Comparison of ENCODE assay signal across 26 cellular contexts in the genomic region with DNA sequence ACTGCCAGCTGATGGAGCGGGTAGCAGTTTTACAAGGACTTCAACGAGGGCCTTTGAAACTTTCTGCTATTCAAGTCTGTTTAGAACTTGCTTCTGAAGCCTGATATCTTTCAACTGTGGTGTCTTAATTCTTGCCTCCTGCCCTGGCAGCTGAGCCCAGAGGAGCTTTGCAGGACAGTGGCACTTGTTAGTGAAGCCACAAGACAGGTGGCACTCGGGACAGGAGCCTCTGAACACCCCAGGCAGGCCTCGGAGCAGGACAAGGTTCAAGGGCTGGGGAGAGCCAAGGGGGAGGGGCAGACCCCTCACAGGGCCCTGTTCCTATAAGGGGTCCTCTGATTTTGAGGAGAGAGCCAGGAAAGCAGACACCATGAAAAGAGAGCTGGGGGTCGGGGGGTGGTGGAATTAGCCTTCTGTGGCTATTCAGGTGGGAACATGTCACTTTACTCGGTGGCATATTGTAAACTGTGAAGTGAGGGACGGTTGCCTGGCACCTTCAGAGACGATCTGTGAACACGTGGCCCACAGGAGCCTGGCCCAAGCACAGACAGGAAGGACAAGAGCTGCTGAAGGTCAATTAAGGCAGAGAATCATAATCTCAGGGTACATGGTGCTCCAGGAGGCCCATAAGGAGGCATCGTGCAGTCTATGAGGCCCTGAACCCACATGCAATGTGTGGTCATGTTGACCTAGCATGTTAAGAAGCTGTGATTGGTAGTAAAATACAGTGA. TPM values are rescaled to one million over a fixed set of nuclear protein-coding genes. Genes with fewer than 3 reads are reported as not detected.
"Had no signal": no experiment of that assay in that cellular context is flagged by ENCODE, and none has a peak within 500 bp of the region (broad histone marks: within the 10 kb centered on the region; RNA-seq: fewer than 3 reads in every experiment).

No MANE protein-coding gene starts in this region.

- H3K4me3 Mint-ChIP-seq: activated CD4-positive, alpha-beta memory T cell treated with anti-CD3 and anti-CD28 coated beads, Interleukin-2, amount 10 ng/mL, durations not matched to agents 7 days and 5 days; activated CD4-positive, alpha-beta T cell treated with anti-CD3 and anti-CD28 coated beads, Interleukin-2, amount 10 ng/mL, durations not matched to agents 7 days and 5 days; activated T-cell treated with anti-CD3 and anti-CD28 coated beads, Interleukin-2, amount 50 U/mL, for 24 hours; central memory CD8-positive, alpha-beta T cell; dendritic cell treated with granulocyte-macrophage colony-stimulating factor and Interleukin-4, amounts not matched to agents 40 ng/mL and 50 ng/mL, for 4 days; endodermal cell; naive B cell; stimulated activated memory B cell treated with anti-CD40 and anti-IgM and Interleukin-4, amounts not matched to agents 10 μg/mL and 1 μg/mL and 100 μg/mL, for 72 hours; stimulated activated naive CD8-positive, alpha-beta T cell treated with anti-CD3 and anti-CD28 coated beads, Interleukin-15, amount 100 ng/mL, for 72 hours; WTC11 had no signal

- H3K36me3 ChIP-seq: breast epithelium, heart right ventricle, tibial artery, upper lobe of right lung had no signal

- H3K4me1 ChIP-seq: breast epithelium, upper lobe of right lung had no signal

- H3K27ac Mint-ChIP-seq: activated CD4-positive, alpha-beta memory T cell treated with anti-CD3 and anti-CD28 coated beads, Interleukin-2, amount 10 ng/mL, durations not matched to agents 7 days and 5 days; activated CD4-positive, alpha-beta T cell treated with anti-CD3 and anti-CD28 coated beads, Interleukin-2, amount 10 ng/mL, durations not matched to agents 7 days and 5 days; activated T-cell treated with anti-CD3 and anti-CD28 coated beads, Interleukin-2, amount 50 U/mL, for 24 hours; dendritic cell treated with granulocyte-macrophage colony-stimulating factor and Interleukin-4, amounts not matched to agents 40 ng/mL and 50 ng/mL, for 4 days; endodermal cell; naive B cell; stimulated activated memory B cell treated with anti-CD40 and anti-IgM and Interleukin-4, amounts not matched to agents 10 μg/mL and 1 μg/mL and 100 μg/mL, for 72 hours; WTC11 had no signal

- H3K9me3 ChIP-seq: breast epithelium, tibial artery, upper lobe of right lung had no signal

- H3K36me3 Mint-ChIP-seq: stimulated activated memory B cell treated with anti-CD40 and anti-IgM and Interleukin-4, amounts not matched to agents 10 μg/mL and 1 μg/mL and 100 μg/mL, for 72 hours; WTC11 had no signal

- DNase-seq: activated CD4-positive, alpha-beta memory T cell treated with anti-CD3 and anti-CD28 coated beads, Interleukin-2, amount 10 ng/mL, durations not matched to agents 7 days and 5 days; activated CD4-positive, alpha-beta T cell treated with anti-CD3 and anti-CD28 coated beads for 1 hour; activated CD4-positive, alpha-beta T cell treated with anti-CD3 and anti-CD28 coated beads, Interleukin-2, amount 10 ng/mL, durations not matched to agents 7 days and 5 days; activated CD8-positive, alpha-beta memory T cell treated with anti-CD3 and anti-CD28 coated beads, Interleukin-2, amount 50 U/mL, for 48 hours; activated gamma-delta T cell; activated naive CD4-positive, alpha-beta T cell treated with anti-CD3 and anti-CD28 coated beads, Interleukin-2, amount 50 U/mL, for 16 hours; activated T-cell treated with anti-CD3 and anti-CD28 coated beads, Interleukin-2, amount 50 U/mL, for 24 hours; amniotic stem cell; endodermal cell; foreskin fibroblast; heart right ventricle; kidney glomerular epithelial cell; mammary epithelial cell; naive B cell; stimulated activated CD4-positive, alpha-beta T cell treated with anti-CD3 and anti-CD28 coated beads, Interleukin-12 subunit alpha, Interleukin-12 subunit beta, amount 100 ng/mL, for 4 hours; stimulated activated CD4-positive, alpha-beta T cell treated with anti-CD3 and anti-CD28 coated beads, Interleukin-4, amount 100 ng/mL, for 24 hours; stimulated activated naive CD8-positive, alpha-beta T cell treated with anti-CD3 and anti-CD28 coated beads, Interleukin-15, amount 100 ng/mL, for 72 hours; T-helper 2 cell; tibial artery; upper lobe of right lung had no signal

- H3K27ac ChIP-seq: tibial artery, upper lobe of right lung had no signal

- H3K4me3 ChIP-seq: breast epithelium, heart right ventricle, tibial artery, upper lobe of right lung had no signal

- ATAC-seq: esophagus mucosa; stimulated activated memory B cell treated with anti-CD40 and anti-IgM and Interleukin-4, amounts not matched to agents 10 μg/mL and 1 μg/mL and 100 μg/mL, for 72 hours; stimulated activated naive CD8-positive, alpha-beta T cell treated with anti-CD3 and anti-CD28 coated beads, Interleukin-15, amount 100 ng/mL, for 72 hours; upper lobe of right lung; WTC11 had no signal

- H3K9me3 Mint-ChIP-seq: dendritic cell treated with granulocyte-macrophage colony-stimulating factor and Interleukin-4, amounts not matched to agents 40 ng/mL and 50 ng/mL, for 4 days; endodermal cell; WTC11 had no signal

- H3K4me1 Mint-ChIP-seq: activated CD4-positive, alpha-beta memory T cell treated with anti-CD3 and anti-CD28 coated beads, Interleukin-2, amount 10 ng/mL, durations not matched to agents 7 days and 5 days; activated CD4-positive, alpha-beta T cell treated with anti-CD3 and anti-CD28 coated beads, Interleukin-2, amount 10 ng/mL, durations not matched to agents 7 days and 5 days; central memory CD8-positive, alpha-beta T cell; naive B cell; stimulated activated memory B cell treated with anti-CD40 and anti-IgM and Interleukin-4, amounts not matched to agents 10 μg/mL and 1 μg/mL and 100 μg/mL, for 72 hours; stimulated activated naive CD8-positive, alpha-beta T cell treated with anti-CD3 and anti-CD28 coated beads, Interleukin-15, amount 100 ng/mL, for 72 hours had no signal

- H3K27me3 ChIP-seq: breast epithelium, heart right ventricle, tibial artery, upper lobe of right lung had no signal

RNA-seq across cellular contexts. Expression of a gene that starts 30.1 kb away (rescaled TPM):
- total RNA-seq: activated CD4-positive, alpha-beta memory T cell treated with anti-CD3 and anti-CD28 coated beads, Interleukin-2, amount 10 ng/mL, durations not matched to agents 7 days and 5 days; activated CD4-positive, alpha-beta T cell treated with anti-CD3 and anti-CD28 coated beads, Interleukin-2, amount 10 ng/mL, durations not matched to agents 7 days and 5 days; endodermal cell; esophagus mucosa; WTC11 had no signal
